ENCODE assay signal across 21 cellular contexts in the genomic region with DNA sequence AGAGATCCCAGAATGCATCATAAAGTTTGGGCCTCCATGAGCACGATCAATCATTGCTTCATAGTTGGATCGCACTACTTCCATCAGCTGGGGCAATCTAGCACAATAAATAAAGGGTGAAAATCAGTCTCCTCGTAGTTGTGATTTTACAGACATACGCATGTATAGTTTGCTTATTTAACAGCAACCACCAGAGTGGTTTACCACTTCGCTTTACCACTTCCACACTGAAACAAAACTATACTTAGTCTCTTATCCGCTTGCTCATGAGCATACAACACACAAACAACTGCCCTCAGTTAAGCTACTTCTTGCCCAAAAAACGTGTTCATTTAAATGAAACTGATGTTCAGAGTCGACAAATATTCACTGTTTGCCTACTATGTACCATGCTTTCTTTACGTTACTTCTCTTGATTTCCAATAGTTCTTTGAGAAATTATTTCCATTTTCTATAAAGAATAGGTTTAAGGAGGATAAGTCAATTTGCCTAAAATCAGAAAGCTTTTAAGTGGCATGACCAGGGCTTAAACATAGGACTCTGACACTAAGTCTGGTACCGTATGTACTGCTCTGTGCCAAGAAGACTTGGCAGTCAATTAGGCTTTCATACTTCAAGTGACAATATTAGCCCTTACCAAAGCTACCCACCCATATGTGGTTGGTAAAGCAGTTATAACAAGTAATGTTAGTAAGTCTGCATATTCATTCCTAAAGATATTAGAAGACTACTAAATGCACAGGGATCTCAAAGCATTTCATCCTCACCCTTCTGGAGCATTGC.
"Had no signal": no experiment of that assay in that cellular context is flagged by ENCODE, and none has a peak within 500 bp of the region (broad histone marks: within the 10 kb centered on the region; RNA-seq: fewer than 3 reads in every experiment).

No MANE protein-coding gene starts in this region.

- H3K9me3 Mint-ChIP-seq: activated T-helper 2 cell treated with anti-CD3 and anti-CD28 coated beads, Interferon-gamma antibody, Interleukin-2, Interleukin-4, amounts not matched to agents 10 μg/mL and 5 μg/mL and 100 μg/mL, durations not matched to agents 14 hours and 24 hours and 36 hours; dendritic cell treated with granulocyte-macrophage colony-stimulating factor and Interleukin-4, amounts not matched to agents 40 ng/mL and 50 ng/mL, for 4 days; neural crest cell; stimulated activated naive CD8-positive, alpha-beta T cell treated with anti-CD3 and anti-CD28 coated beads, Interleukin-15, Interleukin-2, amounts not matched to agents 100 ng/mL and 50 ng/mL, for 24 hours had no signal

- H3K36me3 ChIP-seq: uterus had no signal

- H3K27ac Mint-ChIP-seq: activated T-helper 2 cell treated with anti-CD3 and anti-CD28 coated beads, Interferon-gamma antibody, Interleukin-2, Interleukin-4, amounts not matched to agents 10 μg/mL and 5 μg/mL and 100 μg/mL, durations not matched to agents 14 hours and 24 hours and 36 hours; dendritic cell treated with granulocyte-macrophage colony-stimulating factor and Interleukin-4, amounts not matched to agents 40 ng/mL and 50 ng/mL, for 4 days; stimulated activated naive CD8-positive, alpha-beta T cell treated with anti-CD3 and anti-CD28 coated beads, Interleukin-15, Interleukin-2, amounts not matched to agents 100 ng/mL and 50 ng/mL, for 24 hours had no signal

- H3K4me3 ChIP-seq: breast epithelium, esophagus muscularis mucosa, hepatocyte, suprapubic skin, transverse colon, uterus had no signal

- H3K27ac ChIP-seq: breast epithelium, esophagus muscularis mucosa, hepatocyte, suprapubic skin, transverse colon, uterus had no signal

- H3K27me3 Mint-ChIP-seq: dendritic cell treated with granulocyte-macrophage colony-stimulating factor and Interleukin-4, amounts not matched to agents 40 ng/mL and 50 ng/mL, for 4 days; stimulated activated naive CD8-positive, alpha-beta T cell treated with anti-CD3 and anti-CD28 coated beads, Interleukin-15, Interleukin-2, amounts not matched to agents 100 ng/mL and 50 ng/mL, for 24 hours had no signal

- DNase-seq: activated CD4-positive, alpha-beta T cell treated with anti-CD3 and anti-CD28 coated beads for 48 hours; activated CD4-positive, CD25-positive, alpha-beta regulatory T cell; activated naive CD4-positive, alpha-beta T cell treated with Interleukin-2 at 50 U/mL for 16 hours; aorta; effector CD8-positive, alpha-beta T cell; islet precursor cell; mammary epithelial cell; retina; stimulated activated CD4-positive, alpha-beta T cell treated with anti-CD3 and anti-CD28 coated beads, Interleukin-2, amount 100 ng/mL, for 24 hours; T-helper 1 cell; T-helper 9 cell; transverse colon; uterus had no signal

- H3K4me3 Mint-ChIP-seq: dendritic cell treated with granulocyte-macrophage colony-stimulating factor and Interleukin-4, amounts not matched to agents 40 ng/mL and 50 ng/mL, for 4 days; neural crest cell; stimulated activated naive CD8-positive, alpha-beta T cell treated with anti-CD3 and anti-CD28 coated beads, Interleukin-15, Interleukin-2, amounts not matched to agents 100 ng/mL and 50 ng/mL, for 24 hours had no signal

- H3K9me3 ChIP-seq: breast epithelium, esophagus muscularis mucosa, suprapubic skin, transverse colon, uterus had no signal

- H3K27me3 ChIP-seq: breast epithelium, esophagus muscularis mucosa, hepatocyte, suprapubic skin, transverse colon, uterus had no signal

- H3K4me1 ChIP-seq: breast epithelium, esophagus muscularis mucosa, suprapubic skin, transverse colon, uterus had no signal
